Comparison of ENCODE assay signal across 11 cellular contexts in the genomic region with DNA sequence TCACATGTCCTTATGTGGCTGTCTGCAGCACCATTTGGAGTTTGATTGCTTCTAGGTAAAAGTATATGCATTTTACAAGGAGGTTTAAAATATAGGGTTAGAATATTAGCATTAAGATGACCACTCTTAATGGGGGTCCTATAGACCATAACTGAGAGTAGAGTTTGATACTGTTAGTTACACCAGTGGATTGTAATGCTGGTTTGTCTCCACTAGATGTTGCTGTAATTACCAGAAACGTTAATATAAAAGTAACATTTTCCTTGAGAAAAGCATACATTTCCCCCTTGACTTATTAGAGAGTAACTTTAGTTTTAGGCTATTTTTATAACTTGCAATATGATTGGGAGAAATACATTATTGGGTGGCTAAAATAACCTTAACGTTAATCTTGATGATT.
DNase-seq lines count a peak whose midpoint lies in the region; FAIRE-seq and TF ChIP-seq lines count a peak whose summit lies in the region.
"Had no signal": no experiment of that assay in that cellular context is flagged by ENCODE, and none has a peak within 500 bp of the region (broad histone marks: within the 10 kb centered on the region; RNA-seq: fewer than 3 reads in every experiment).

No MANE protein-coding gene starts in this region.

- H3K9me3 Mint-ChIP-seq in activated CD4-positive, alpha-beta T cell treated with anti-CD3 and anti-CD28 coated beads, Interleukin-2, amount 10 ng/mL, durations not matched to agents 24 days and 14 days, result no peaks in the 10 kb centered on the region

- H3K79me2 ChIP-seq in Loucy (ENCODE audit: insufficient read depth, low read length) (no peaks in the 10 kb centered on the region), parathyroid adenoma (no peaks in the 10 kb centered on the region)

- H3K4me3 Mint-ChIP-seq in activated CD4-positive, alpha-beta T cell treated with anti-CD3 and anti-CD28 coated beads, Interleukin-2, amount 10 ng/mL, durations not matched to agents 24 days and 14 days, result no peak overlapping the region
- H3K4me3 Mint-ChIP-seq: brain had no signal

- intact Hi-C loops in activated CD4-positive, alpha-beta T cell treated with anti-CD3 and anti-CD28 coated beads, Interleukin-2, amount 10 ng/mL, durations not matched to agents 24 days and 14 days (cut with micrococcal nuclease), result no loop called here

- no peak overlapping the region for H3K9ac ChIP-seq in Loucy (ENCODE audit: low read depth, low read length, poor library complexity, severe bottlenecking)
- no peak overlapping the region for H3K9ac ChIP-seq in parathyroid adenoma

- peak; percentile 4 for DNase-seq in NCI-H82 (lab: John Stamatoyannopoulos, UW)
- no peak for DNase-seq in NCI-H82 treated with DMSO at 0.1 percent for 48 hours (lab: John Stamatoyannopoulos, UW; ENCODE audit: unreplicated experiment)
- no peak for DNase-seq in bronchial epithelial cell (ENCODE audit: low read depth)
- no peak for DNase-seq in activated CD4-positive, alpha-beta T cell treated with anti-CD3 and anti-CD28 coated beads, Interleukin-2, amount 10 ng/mL, durations not matched to agents 24 days and 14 days
- DNase-seq in SW480 (ENCODE audit: low spot score), result no peak
- no peak for DNase-seq in activated CD4-positive, alpha-beta T cell treated with anti-CD3 and anti-CD28 coated beads, Interleukin-2, amount 50 U/mL, for 4 hours
- DNase-seq: C1 segment of cervical spinal cord, posterior cingulate gyrus had no signal

- H3F3A ChIP-seq in Loucy (ENCODE audit: low read depth), result no peaks in the 10 kb centered on the region

- H3K27me3 Mint-ChIP-seq in activated CD4-positive, alpha-beta T cell treated with anti-CD3 and anti-CD28 coated beads, Interleukin-2, amount 10 ng/mL, durations not matched to agents 24 days and 14 days, result no peaks in the 10 kb centered on the region
- H3K27me3 Mint-ChIP-seq: brain had no signal

- H3K9me3 ChIP-seq in Loucy (ENCODE audit: insufficient read depth, low read depth, low read length) (no peaks in the 10 kb centered on the region), parathyroid adenoma (ENCODE audit: control insufficient read depth, low read length) (no peaks in the 10 kb centered on the region)

- H3K27ac ChIP-seq in parathyroid adenoma, result no peak overlapping the region

- TF ChIP-seq CTCF in Loucy (conservative IDR thresholded peaks at IDR 0.05; ENCODE audit: low read length) (peak; percentile 58), bronchial epithelial cell (IDR thresholded peaks at IDR 0.05; ENCODE audit: insufficient read depth, low read length, severe bottlenecking) (peak; percentile 21), parathyroid adenoma (IDR thresholded peaks at IDR 0.05) (peak; percentile 19)

- H3K4me2 ChIP-seq in Loucy (ENCODE audit: low read depth, low read length, poor library complexity, severe bottlenecking) (no peak overlapping the region), parathyroid adenoma (ENCODE audit: low read length) (no peak overlapping the region)

- H3K27ac Mint-ChIP-seq in activated CD4-positive, alpha-beta T cell treated with anti-CD3 and anti-CD28 coated beads, Interleukin-2, amount 10 ng/mL, durations not matched to agents 24 days and 14 days, result no peak overlapping the region
- H3K27ac Mint-ChIP-seq: brain had no signal

- H2AFZ ChIP-seq in Loucy (ENCODE audit: low read length), result no peak overlapping the region
- no peak overlapping the region for H2AFZ ChIP-seq in parathyroid adenoma

- H3K36me3 Mint-ChIP-seq in activated CD4-positive, alpha-beta T cell treated with anti-CD3 and anti-CD28 coated beads, Interleukin-2, amount 10 ng/mL, durations not matched to agents 24 days and 14 days (ENCODE audit: low read depth), result no peaks in the 10 kb centered on the region
- H3K36me3 Mint-ChIP-seq: brain had no signal

- no peaks in the 10 kb centered on the region for H4K20me1 ChIP-seq in Loucy (ENCODE audit: insufficient read depth, low read length, poor library complexity, severe bottlenecking)

- no peaks in the 10 kb centered on the region for H3K36me3 ChIP-seq in Loucy (ENCODE audit: insufficient read depth, low read length)
- no peaks in the 10 kb centered on the region for H3K36me3 ChIP-seq in bronchial epithelial cell (ENCODE audit: control insufficient read depth, insufficient read depth, low read length)
- H3K36me3 ChIP-seq in parathyroid adenoma (ENCODE audit: control insufficient read depth, insufficient read depth, low read length), result no peaks in the 10 kb centered on the region

- H3K4me1 Mint-ChIP-seq in activated CD4-positive, alpha-beta T cell treated with anti-CD3 and anti-CD28 coated beads, Interleukin-2, amount 10 ng/mL, durations not matched to agents 24 days and 14 days, result no peaks in the 10 kb centered on the region
- H3K4me1 Mint-ChIP-seq: brain had no signal

- FAIRE-seq in bronchial epithelial cell (lab: Jason Lieb, UNC), result no peak

- H3K4me1 ChIP-seq in Loucy (ENCODE audit: insufficient read depth, low read length, poor library complexity, severe bottlenecking), result no peaks in the 10 kb centered on the region
- no peaks in the 10 kb centered on the region for H3K4me1 ChIP-seq in parathyroid adenoma

- no peak overlapping the region for H3K4me3 ChIP-seq in Loucy (ENCODE audit: low read length, poor library complexity, severe bottlenecking)
- no peak overlapping the region for H3K4me3 ChIP-seq in bronchial epithelial cell (ENCODE audit: low read depth, low read length)
- no peak overlapping the region for H3K4me3 ChIP-seq in parathyroid adenoma (ENCODE audit: low read depth, low read length)

- no peaks in the 10 kb centered on the region for H3K9me2 ChIP-seq in Loucy (replicated peaks; ENCODE audit: low read depth, low read length)

- H3K27me3 ChIP-seq in Loucy (ENCODE audit: insufficient read depth, low read length, poor library complexity, severe bottlenecking), result no peaks in the 10 kb centered on the region
- H3K27me3 ChIP-seq in bronchial epithelial cell (ENCODE audit: control insufficient read depth, insufficient read depth, low read length), result no peaks in the 10 kb centered on the region
- H3K27me3 ChIP-seq in parathyroid adenoma (ENCODE audit: control insufficient read depth, insufficient read depth, low read length), result no peaks in the 10 kb centered on the region
